In the genomic region with DNA sequence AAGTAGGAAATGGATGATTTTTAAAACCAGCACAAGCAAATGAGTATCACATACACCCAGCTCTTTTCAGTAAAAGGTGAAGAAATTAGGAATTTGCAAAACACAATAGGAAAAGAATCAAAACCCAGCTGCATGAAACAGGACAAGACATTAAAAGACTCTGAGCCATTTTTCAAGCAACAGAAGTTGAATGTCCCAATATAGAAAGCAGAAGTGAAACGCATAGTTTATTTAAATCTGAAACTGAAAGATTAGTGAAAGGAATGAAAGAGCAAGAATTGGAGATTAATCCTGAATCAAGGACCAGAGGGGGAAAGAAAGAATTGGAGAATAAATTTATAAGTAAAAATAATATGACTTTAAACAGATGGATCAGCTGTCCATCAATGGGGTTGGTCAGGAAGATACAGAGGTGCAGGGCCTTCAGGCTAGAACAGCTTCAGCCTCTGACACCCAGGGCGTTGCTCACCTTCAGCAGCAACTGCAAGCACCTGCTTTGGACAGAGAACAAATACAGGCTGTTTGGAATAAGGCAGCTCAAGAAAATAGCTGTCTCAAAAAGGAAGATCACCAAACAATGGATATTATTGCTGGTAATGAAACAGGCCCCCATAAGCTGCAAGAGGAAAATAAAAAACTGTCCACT, we compare ENCODE assay signal across 1 cellular context.
A peak's percentile ranks its signal among the peaks of the same experiment; 100 is the strongest.
TF ChIP-seq lines count a peak whose summit lies in the region.

No MANE protein-coding gene starts in this region.

TF ChIP-seq in GM12878, 131 proteins besides CTCF, POLR2A, EP300 and RAD21 (continued from another document):
- TF ChIP-seq RELA (IDR thresholded peaks at IDR 0.05; ENCODE audit: borderline replicate concordance, partially characterized antibody), result no peak
- TF ChIP-seq TCF7 (IDR thresholded peaks at IDR 0.05; ENCODE audit: borderline replicate concordance), result no peak
- peak; percentile 22; the same call in 1 of the 2 replicates for TF ChIP-seq RUNX3 (IDR thresholded peaks at IDR 0.05; ENCODE audit: low read length)
- TF ChIP-seq CREB1 (IDR thresholded peaks at IDR 0.05; ENCODE audit: low read depth), result no peak
- no peak for TF ChIP-seq YBX1 (IDR thresholded peaks at IDR 0.05)
- no peak for TF ChIP-seq ZNF384 (IDR thresholded peaks at IDR 0.05; ENCODE audit: borderline replicate concordance, low read depth, low read length)
- peak; percentile 76; the same call in 1 of the 2 replicates for TF ChIP-seq EED (IDR thresholded peaks at IDR 0.05; ENCODE audit: low read depth)
- TF ChIP-seq ETV6 (conservative IDR thresholded peaks at IDR 0.05 in 1 of 2, IDR thresholded peaks at IDR 0.05 in 1 of 2; ENCODE audit: borderline replicate concordance in 1 of 2, low read depth in 1 of 2), result peak in 1 of 2 experiments; percentile 74; a peak in 1 of 4 replicates
- TF ChIP-seq JUND (IDR thresholded peaks at IDR 0.05; ENCODE audit: low read depth, low read length), result no peak
- TF ChIP-seq NR2C1 (IDR thresholded peaks at IDR 0.05), result no peak
- TF ChIP-seq CBX5 (IDR thresholded peaks at IDR 0.05; ENCODE audit: low read depth), result peak; percentile 70; the same call in 1 of the 2 replicates
- TF ChIP-seq, protein P1, sequence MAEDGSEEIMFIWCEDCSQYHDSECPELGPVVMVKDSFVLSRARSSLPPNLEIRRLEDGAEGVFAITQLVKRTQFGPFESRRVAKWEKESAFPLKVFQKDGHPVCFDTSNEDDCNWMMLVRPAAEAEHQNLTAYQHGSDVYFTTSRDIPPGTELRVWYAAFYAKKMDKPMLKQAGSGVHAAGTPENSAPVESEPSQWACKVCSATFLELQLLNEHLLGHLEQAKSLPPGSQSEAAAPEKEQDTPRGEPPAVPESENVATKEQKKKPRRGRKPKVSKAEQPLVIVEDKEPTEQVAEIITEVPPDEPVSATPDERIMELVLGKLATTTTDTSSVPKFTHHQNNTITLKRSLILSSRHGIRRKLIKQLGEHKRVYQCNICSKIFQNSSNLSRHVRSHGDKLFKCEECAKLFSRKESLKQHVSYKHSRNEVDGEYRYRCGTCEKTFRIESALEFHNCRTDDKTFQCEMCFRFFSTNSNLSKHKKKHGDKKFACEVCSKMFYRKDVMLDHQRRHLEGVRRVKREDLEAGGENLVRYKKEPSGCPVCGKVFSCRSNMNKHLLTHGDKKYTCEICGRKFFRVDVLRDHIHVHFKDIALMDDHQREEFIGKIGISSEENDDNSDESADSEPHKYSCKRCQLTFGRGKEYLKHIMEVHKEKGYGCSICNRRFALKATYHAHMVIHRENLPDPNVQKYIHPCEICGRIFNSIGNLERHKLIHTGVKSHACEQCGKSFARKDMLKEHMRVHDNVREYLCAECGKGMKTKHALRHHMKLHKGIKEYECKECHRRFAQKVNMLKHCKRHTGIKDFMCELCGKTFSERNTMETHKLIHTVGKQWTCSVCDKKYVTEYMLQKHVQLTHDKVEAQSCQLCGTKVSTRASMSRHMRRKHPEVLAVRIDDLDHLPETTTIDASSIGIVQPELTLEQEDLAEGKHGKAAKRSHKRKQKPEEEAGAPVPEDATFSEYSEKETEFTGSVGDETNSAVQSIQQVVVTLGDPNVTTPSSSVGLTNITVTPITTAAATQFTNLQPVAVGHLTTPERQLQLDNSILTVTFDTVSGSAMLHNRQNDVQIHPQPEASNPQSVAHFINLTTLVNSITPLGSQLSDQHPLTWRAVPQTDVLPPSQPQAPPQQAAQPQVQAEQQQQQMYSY (CRISPR knock-in tag; IDR thresholded peaks at IDR 0.05), result no peak
- TF ChIP-seq, protein P2, sequence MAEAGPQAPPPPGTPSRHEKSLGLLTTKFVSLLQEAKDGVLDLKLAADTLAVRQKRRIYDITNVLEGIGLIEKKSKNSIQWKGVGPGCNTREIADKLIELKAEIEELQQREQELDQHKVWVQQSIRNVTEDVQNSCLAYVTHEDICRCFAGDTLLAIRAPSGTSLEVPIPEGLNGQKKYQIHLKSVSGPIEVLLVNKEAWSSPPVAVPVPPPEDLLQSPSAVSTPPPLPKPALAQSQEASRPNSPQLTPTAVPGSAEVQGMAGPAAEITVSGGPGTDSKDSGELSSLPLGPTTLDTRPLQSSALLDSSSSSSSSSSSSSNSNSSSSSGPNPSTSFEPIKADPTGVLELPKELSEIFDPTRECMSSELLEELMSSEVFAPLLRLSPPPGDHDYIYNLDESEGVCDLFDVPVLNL (IDR thresholded peaks at IDR 0.05; ENCODE audit: low read depth, low read length), result no peak
- TF ChIP-seq, protein P3, sequence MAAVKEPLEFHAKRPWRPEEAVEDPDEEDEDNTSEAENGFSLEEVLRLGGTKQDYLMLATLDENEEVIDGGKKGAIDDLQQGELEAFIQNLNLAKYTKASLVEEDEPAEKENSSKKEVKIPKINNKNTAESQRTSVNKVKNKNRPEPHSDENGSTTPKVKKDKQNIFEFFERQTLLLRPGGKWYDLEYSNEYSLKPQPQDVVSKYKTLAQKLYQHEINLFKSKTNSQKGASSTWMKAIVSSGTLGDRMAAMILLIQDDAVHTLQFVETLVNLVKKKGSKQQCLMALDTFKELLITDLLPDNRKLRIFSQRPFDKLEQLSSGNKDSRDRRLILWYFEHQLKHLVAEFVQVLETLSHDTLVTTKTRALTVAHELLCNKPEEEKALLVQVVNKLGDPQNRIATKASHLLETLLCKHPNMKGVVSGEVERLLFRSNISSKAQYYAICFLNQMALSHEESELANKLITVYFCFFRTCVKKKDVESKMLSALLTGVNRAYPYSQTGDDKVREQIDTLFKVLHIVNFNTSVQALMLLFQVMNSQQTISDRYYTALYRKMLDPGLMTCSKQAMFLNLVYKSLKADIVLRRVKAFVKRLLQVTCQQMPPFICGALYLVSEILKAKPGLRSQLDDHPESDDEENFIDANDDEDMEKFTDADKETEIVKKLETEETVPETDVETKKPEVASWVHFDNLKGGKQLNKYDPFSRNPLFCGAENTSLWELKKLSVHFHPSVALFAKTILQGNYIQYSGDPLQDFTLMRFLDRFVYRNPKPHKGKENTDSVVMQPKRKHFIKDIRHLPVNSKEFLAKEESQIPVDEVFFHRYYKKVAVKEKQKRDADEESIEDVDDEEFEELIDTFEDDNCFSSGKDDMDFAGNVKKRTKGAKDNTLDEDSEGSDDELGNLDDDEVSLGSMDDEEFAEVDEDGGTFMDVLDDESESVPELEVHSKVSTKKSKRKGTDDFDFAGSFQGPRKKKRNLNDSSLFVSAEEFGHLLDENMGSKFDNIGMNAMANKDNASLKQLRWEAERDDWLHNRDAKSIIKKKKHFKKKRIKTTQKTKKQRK (IDR thresholded peaks at IDR 0.05; ENCODE audit: low read depth, low read length), result no peak
